ENCODE assay signal across 7 cellular contexts in the genomic region with DNA sequence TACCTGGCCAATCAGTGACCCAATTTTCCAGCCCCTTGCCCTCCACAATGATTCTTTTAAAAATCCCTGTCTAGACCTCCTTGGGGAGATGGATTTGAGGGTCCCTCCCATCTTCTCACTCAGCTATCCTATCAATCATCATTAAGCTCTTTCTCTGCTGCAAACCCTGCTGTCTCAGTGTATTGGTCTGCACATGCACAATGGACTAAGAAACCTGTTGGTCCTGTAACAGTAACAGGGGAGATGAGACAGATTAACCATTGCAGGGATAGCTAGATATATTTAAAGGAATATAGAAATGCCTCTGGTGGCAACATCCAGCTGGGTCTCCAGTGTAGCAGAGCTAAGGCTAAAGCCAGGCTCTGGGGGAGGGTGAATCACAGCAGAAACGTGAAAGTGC.
"Had no signal": no experiment of that assay in that cellular context is flagged by ENCODE, and none has a peak within 500 bp of the region (broad histone marks: within the 10 kb centered on the region; RNA-seq: fewer than 3 reads in every experiment).

No MANE protein-coding gene starts in this region.

- H3K4me1 Mint-ChIP-seq: IgD-negative memory B cell had no signal

- H3K4me3 ChIP-seq: K562 had no signal

- FAIRE-seq: HepG2, HTR-8/SVneo, K562 had no signal

- H3K27ac ChIP-seq: HL-60 had no signal

- H3K4me3 Mint-ChIP-seq: IgD-negative memory B cell had no signal

- DNase-seq: IMR-90, KBM-7 had no signal

- H3K27ac Mint-ChIP-seq: IgD-negative memory B cell had no signal
